ENCODE assay signal across 14 cellular contexts in the genomic region with DNA sequence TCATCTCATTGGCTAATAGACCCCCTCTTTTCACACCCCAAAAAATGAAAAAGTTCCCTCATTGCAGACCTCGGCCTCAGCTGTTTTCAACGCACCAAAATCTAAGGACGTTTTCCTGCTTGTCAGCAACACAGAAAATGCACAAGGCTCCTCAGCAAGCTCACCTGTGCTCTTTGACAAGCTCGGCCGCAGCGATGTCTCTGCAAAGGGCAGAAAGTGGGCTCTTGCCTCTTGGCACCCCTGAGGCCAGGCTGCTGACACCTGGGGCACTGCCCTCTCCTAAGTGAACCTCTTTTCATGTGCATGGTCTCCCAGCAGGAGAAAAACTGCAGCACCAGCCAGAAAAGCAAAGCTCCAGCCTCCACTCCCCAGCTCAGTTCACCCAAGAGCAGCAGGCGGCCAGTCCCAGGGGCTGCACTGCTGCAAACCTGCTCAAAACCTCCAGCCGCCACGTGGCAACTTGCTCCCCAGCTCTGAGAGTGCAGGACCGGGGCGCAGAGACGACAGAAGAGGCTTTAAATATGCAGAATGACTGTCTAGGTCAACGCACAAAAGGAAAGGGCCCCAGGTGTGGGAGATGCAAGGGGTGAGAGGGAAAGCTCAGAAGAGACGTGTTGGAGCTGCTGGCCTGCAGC.
DNase-seq lines count a peak whose midpoint lies in the region; ATAC-seq and TF ChIP-seq lines count a peak whose summit lies in the region.
"Had no signal": no experiment of that assay in that cellular context is flagged by ENCODE, and none has a peak within 500 bp of the region (broad histone marks: within the 10 kb centered on the region; RNA-seq: fewer than 3 reads in every experiment).

No MANE protein-coding gene starts in this region.

- TF ChIP-seq CTCF in RWPE2 (IDR thresholded peaks at IDR 0.05; ENCODE audit: poor library complexity, severe bottlenecking): no peak
- no peak for TF ChIP-seq CTCF in chondrocyte (IDR thresholded peaks at IDR 0.05)
- TF ChIP-seq CTCF in osteoblast (IDR thresholded peaks at IDR 0.05; ENCODE audit: extremely low read depth, low read depth, low read length): no peak
- TF ChIP-seq CTCF in HFFc6 (IDR thresholded peaks at IDR 0.05): no peak

- H3K27ac Mint-ChIP-seq in CD4-positive, CD25-positive, alpha-beta regulatory T cell: peak overlapping the region in 2 of 3 donors; percentile 77 to 83
- no peak overlapping the region for H3K27ac Mint-ChIP-seq in chondrocyte (ENCODE audit: unreplicated experiment)
- no peak overlapping the region for H3K27ac Mint-ChIP-seq in HFFc6
- H3K27ac Mint-ChIP-seq: B cell had no signal

- H3K27ac ChIP-seq in CD4-positive, CD25-positive, alpha-beta regulatory T cell (ENCODE audit: insufficient read depth, low read length, poor library complexity, severe bottlenecking): no peak overlapping the region
- H3K27ac ChIP-seq in RWPE2 (ENCODE audit: poor library complexity, severe bottlenecking) (no peak overlapping the region), osteoblast (ENCODE audit: low read depth, low read length) (no peak overlapping the region)

- H3K36me3 ChIP-seq in CD4-positive, CD25-positive, alpha-beta regulatory T cell (ENCODE audit: control insufficient read depth, insufficient read depth, low read length): no peaks in the 10 kb centered on the region
- H3K36me3 ChIP-seq in RWPE2 (ENCODE audit: low read depth): no peaks in the 10 kb centered on the region
- H3K36me3 ChIP-seq in osteoblast (ENCODE audit: insufficient read depth, low read length): no peaks in the 10 kb centered on the region
- H3K36me3 ChIP-seq: HAP-1 had no signal

- no peaks in the 10 kb centered on the region for H4K20me1 ChIP-seq in osteoblast (ENCODE audit: insufficient read depth, low read length)

- no peaks in the 10 kb centered on the region for H3K9me3 ChIP-seq in CD4-positive, CD25-positive, alpha-beta regulatory T cell (ENCODE audit: control insufficient read depth in 2 of 2, low read length in 2 of 2)
- H3K9me3 ChIP-seq in RWPE2 (ENCODE audit: severe bottlenecking) (no peaks in the 10 kb centered on the region), osteoblast (ENCODE audit: low read depth, low read length) (no peaks in the 10 kb centered on the region)
- H3K9me3 ChIP-seq: HAP-1 had no signal

- no peaks in the 10 kb centered on the region for H3K4me1 ChIP-seq in CD4-positive, CD25-positive, alpha-beta regulatory T cell (ENCODE audit: control insufficient read depth, insufficient read depth, low read length, poor library complexity, severe bottlenecking)
- H3K4me1 ChIP-seq in RWPE2 (ENCODE audit: insufficient read depth, poor library complexity, severe bottlenecking) (no peaks in the 10 kb centered on the region), osteoblast (ENCODE audit: insufficient read depth, low read length) (no peaks in the 10 kb centered on the region)
- H3K4me1 ChIP-seq: HAP-1 had no signal

- no peaks in the 10 kb centered on the region for H3K27me3 ChIP-seq in CD4-positive, CD25-positive, alpha-beta regulatory T cell (ENCODE audit: control insufficient read depth, insufficient read depth, low read length)
- H3K27me3 ChIP-seq in RWPE2 (ENCODE audit: insufficient read depth, poor library complexity, severe bottlenecking) (no peaks in the 10 kb centered on the region), osteoblast (ENCODE audit: insufficient read depth, low read length) (no peaks in the 10 kb centered on the region)

- no peak overlapping the region for H2AFZ ChIP-seq in osteoblast (ENCODE audit: low read length)

- H3K79me2 ChIP-seq in osteoblast (ENCODE audit: insufficient read depth, low read length): no peaks in the 10 kb centered on the region

- peaks cover 7% of the 10 kb centered on the region for H3K36me3 Mint-ChIP-seq in CD4-positive, CD25-positive, alpha-beta regulatory T cell
- H3K36me3 Mint-ChIP-seq in chondrocyte (ENCODE audit: low read depth) (no peaks in the 10 kb centered on the region), HFFc6 (ENCODE audit: low read depth) (no peaks in the 10 kb centered on the region)

- H3K4me3 ChIP-seq in CD4-positive, CD25-positive, alpha-beta regulatory T cell (ENCODE audit: low read depth, low read length): no peak overlapping the region
- H3K4me3 ChIP-seq in RWPE2 (ENCODE audit: severe bottlenecking) (no peak overlapping the region), osteoblast (ENCODE audit: insufficient read depth, low read length) (no peak overlapping the region)
- H3K4me3 ChIP-seq: HAP-1 had no signal

- no peaks in the 10 kb centered on the region for H3K27me3 Mint-ChIP-seq in CD4-positive, CD25-positive, alpha-beta regulatory T cell
- H3K27me3 Mint-ChIP-seq in chondrocyte (ENCODE audit: low read depth): peaks cover 6% of the 10 kb centered on the region
- H3K27me3 Mint-ChIP-seq in HFFc6 (ENCODE audit: insufficient read depth): peaks cover 15% of the 10 kb centered on the region
- H3K27me3 Mint-ChIP-seq: B cell had no signal

- peaks cover 2 to 9% (median 4%) of the 10 kb centered on the region in 4 donors for H3K4me1 Mint-ChIP-seq in CD4-positive, CD25-positive, alpha-beta regulatory T cell
- H3K4me1 Mint-ChIP-seq in chondrocyte (ENCODE audit: low read depth) (no peaks in the 10 kb centered on the region), HFFc6 (ENCODE audit: low read depth) (no peaks in the 10 kb centered on the region)
- H3K4me1 Mint-ChIP-seq: B cell had no signal

- H3K4me3 Mint-ChIP-seq in CD4-positive, CD25-positive, alpha-beta regulatory T cell: peak overlapping the region in 1 of 4 donors; percentile 15
- no peak overlapping the region for H3K4me3 Mint-ChIP-seq in chondrocyte (ENCODE audit: unreplicated experiment)
- no peak overlapping the region for H3K4me3 Mint-ChIP-seq in HFFc6
- H3K4me3 Mint-ChIP-seq: B cell had no signal

- DNase-seq in CD4-positive, CD25-positive, alpha-beta regulatory T cell: no peak
- peak; percentile 44 for DNase-seq in RWPE2 (ENCODE audit: low spot score)
- peak; percentile 59 for DNase-seq in chondrocyte (ENCODE audit: low spot score)
- DNase-seq in osteoblast (ENCODE audit: insufficient read length, low spot score, missing footprints): peak; percentile 47
- DNase-seq in HFFc6: no peak
- DNase-seq in ecto neural progenitor cell (ENCODE audit: low spot score): no peak
- DNase-seq: Calu3, DMS 273 treated with DMSO at 0.1 percent for 48 hours, GOT3, KBM-7 had no signal

- H3K9me3 Mint-ChIP-seq in CD4-positive, CD25-positive, alpha-beta regulatory T cell: no peaks in the 10 kb centered on the region
- H3K9me3 Mint-ChIP-seq in chondrocyte (ENCODE audit: low read depth) (no peaks in the 10 kb centered on the region), HFFc6 (no peaks in the 10 kb centered on the region)

- no peak for ATAC-seq in CD4-positive, CD25-positive, alpha-beta regulatory T cell (ENCODE audit: low read depth in 2 of 2)
- ATAC-seq in RWPE2 (ENCODE audit: low read depth): no peak
- ATAC-seq in HG02970 (IDR thresholded peaks at IDR 0.05; ENCODE audit: low FRiP score, unreplicated experiment): no peak
- ATAC-seq in GM18502 (IDR thresholded peaks at IDR 0.05; ENCODE audit: poor library complexity, unreplicated experiment): no peak

- H3K4me2 ChIP-seq in osteoblast (ENCODE audit: insufficient read depth, low read length): no peak overlapping the region

Comparison
In these comparisons a context has a peak if more than half of its experiments do, and no peak if none do; other contexts are left out.
1. DNase-seq: peak in RWPE2 (single experiment), chondrocyte (single experiment) and osteoblast (single experiment); none in CD4-positive, CD25-positive, alpha-beta regulatory T cell (0 of 3), HFFc6 (single experiment) and ecto neural progenitor cell (single experiment).
2. H3K27ac Mint-ChIP-seq: peak in CD4-positive, CD25-positive, alpha-beta regulatory T cell (2 of 3); none in chondrocyte (single experiment) and HFFc6 (single experiment).